9 cellular contexts compared by ENCODE assay signal in genomic region chr11:72430743-72431570, GRCh38. TPM values are rescaled to one million over a fixed set of nuclear protein-coding genes. Genes with fewer than 3 reads are reported as not detected.
A peak's percentile ranks its signal among the peaks of the same experiment; 100 is the strongest.
DNase-seq lines count a peak whose midpoint lies in the region; ATAC-seq and TF ChIP-seq lines count a peak whose summit lies in the region.
"Had no signal": no experiment of that assay in that cellular context is flagged by ENCODE, and none has a peak within 500 bp of the region (broad histone marks: within the 10 kb centered on the region; RNA-seq: fewer than 3 reads in every experiment).

No MANE protein-coding gene starts in this region.

- intact Hi-C loops in HCT116 (cut with micrococcal nuclease), result loop anchor here (5.0 to 10.0 kb wide), 5 partner anchors 79 to 626 kb away; partner anchors contain the start of genes ANAPC15 and INPPL1
- intact Hi-C loops in head of caudate nucleus (cut with DNase I), result loop anchor here (5.0 kb wide), 1 partner anchor 454 kb away; no protein-coding TSS in a partner anchor

- H3K9me2 ChIP-seq in HCT116 (ENCODE audit: insufficient read depth) (no peaks in the 10 kb centered on the region), OCI-LY1 (ENCODE audit: low read depth, low read length) (no peaks in the 10 kb centered on the region)

- TF ChIP-seq POLR2A in HCT116 (IDR thresholded peaks at IDR 0.05; ENCODE audit: borderline replicate concordance, extremely low read depth, insufficient read depth, insufficient read length), result no peak

- H2AFZ ChIP-seq in HCT116 (ENCODE audit: low read depth, low read length, poor library complexity, severe bottlenecking), result no peak overlapping the region
- H2AFZ ChIP-seq in OCI-LY1 (ENCODE audit: low read length), result no peak overlapping the region

- H3K36me3 Mint-ChIP-seq in progenitor cell of endocrine pancreas (ENCODE audit: insufficient read depth), result peaks cover 3% of the 10 kb centered on the region

- H3K27ac ChIP-seq in HCT116 (ENCODE audit: low read depth, low read length), result no peak overlapping the region
- peak overlapping the region; percentile 37 for H3K27ac ChIP-seq in OCI-LY1 (ENCODE audit: low read depth, low read length, poor library complexity, severe bottlenecking)
- H3K27ac ChIP-seq: SJSA1 had no signal

- H3K79me2 ChIP-seq in HCT116 (ENCODE audit: insufficient read depth, low read length), result peaks cover 23% of the 10 kb centered on the region
- H3K79me2 ChIP-seq in OCI-LY1 (ENCODE audit: insufficient read depth, low read length), result no peaks in the 10 kb centered on the region

- H4K20me1 ChIP-seq in HCT116 (ENCODE audit: insufficient read depth) (no peaks in the 10 kb centered on the region), OCI-LY1 (ENCODE audit: insufficient read depth, low read length) (no peaks in the 10 kb centered on the region)

- POLR2A ChIA-PET in HCT116 (lab: Charles Lee), result no interaction called here

- H3K9me3 ChIP-seq in HCT116 (ENCODE audit: control insufficient read depth in 1 of 2, insufficient read depth in 1 of 2, low read depth in 1 of 2, low read length in 2 of 2) (no peaks in the 10 kb centered on the region), OCI-LY1 (ENCODE audit: low read length) (no peaks in the 10 kb centered on the region)
- H3K9me3 ChIP-seq: SJSA1 had no signal

- ATAC-seq in HCT116, result peak; percentile 17; the same call in 1 of the 2 replicates
- ATAC-seq in HG02840 (IDR thresholded peaks at IDR 0.05; ENCODE audit: low FRiP score, unreplicated experiment), result no peak
- no peak for ATAC-seq in GM21723 (IDR thresholded peaks at IDR 0.05; ENCODE audit: unreplicated experiment)

- peak; percentile 88 for TF ChIP-seq RAD21 in HCT116 (IDR thresholded peaks at IDR 0.05; ENCODE audit: low read depth)

- H3K4me1 Mint-ChIP-seq in progenitor cell of endocrine pancreas (ENCODE audit: low read depth), result peaks cover 7% of the 10 kb centered on the region

- H3K4me3 Mint-ChIP-seq in progenitor cell of endocrine pancreas (ENCODE audit: low read depth), result no peak overlapping the region

- RAD21 ChIA-PET in HCT116 (lab: Charles Lee; ENCODE audit: low non-redundant PET in 1 of 2, low total read pairs in 2 of 2, uncharacterized antibody in 2 of 2, unreplicated experiment in 2 of 2), result interaction anchor here (0.6 to 1.4 kb wide), 5 partner anchors 9 to 435 kb away, joined by 3 to 4 read pairs (median 3); no protein-coding TSS in a partner anchor

- no peaks in the 10 kb centered on the region for H3K27me3 Mint-ChIP-seq in progenitor cell of endocrine pancreas

- H3K4me2 ChIP-seq in HCT116 (ENCODE audit: low read length) (no peak overlapping the region), OCI-LY1 (ENCODE audit: low read length) (peak overlapping the region; percentile 27; the same call in 1 of the 2 replicates)

- peak; percentile 70 to 85 (median 81) for TF ChIP-seq CTCF in HCT116 (IDR thresholded peaks at IDR 0.05 in 2 of 3, conservative IDR thresholded peaks at IDR 0.05 in 1 of 3; ENCODE audit: borderline replicate concordance in 1 of 3, insufficient read depth in 1 of 3, low read depth in 2 of 3, low read length in 2 of 3)
- peak; percentile 84 for TF ChIP-seq CTCF in OCI-LY1 (IDR thresholded peaks at IDR 0.05; ENCODE audit: low read length)
- peak; percentile 77 for TF ChIP-seq CTCF in progenitor cell of endocrine pancreas (IDR thresholded peaks at IDR 0.05; ENCODE audit: unreplicated experiment)

- H3K4me3 ChIP-seq in HCT116 (replicated peaks in 1 of 2; ENCODE audit: low read depth in 1 of 2, low read length in 2 of 2) (no peak overlapping the region), OCI-LY1 (ENCODE audit: low read depth, low read length, poor library complexity, severe bottlenecking) (no peak overlapping the region)
- H3K4me3 ChIP-seq: SJSA1 had no signal

- H3K36me3 ChIP-seq in HCT116 (ENCODE audit: control insufficient read depth in 1 of 2, insufficient read depth in 2 of 2, low read length in 2 of 2), result peaks cover 8 to 16% of the 10 kb centered on the region in 2 experiments; a peak in 3 of 4 replicates
- peaks cover 17% of the 10 kb centered on the region; the same call in 1 of the 2 replicates for H3K36me3 ChIP-seq in OCI-LY1 (ENCODE audit: insufficient read depth, low read length)
- H3K36me3 ChIP-seq: SJSA1 had no signal

- no peak overlapping the region for H3K27ac Mint-ChIP-seq in progenitor cell of endocrine pancreas

- H3K9me3 Mint-ChIP-seq in progenitor cell of endocrine pancreas (ENCODE audit: low read depth), result no peaks in the 10 kb centered on the region

- CTCF ChIA-PET in HCT116 (lab: Charles Lee), result interaction anchor here (0.5 to 2.5 kb wide), 36 partner anchors 9 to 633 kb away, joined by 3 to 30 read pairs (median 4); partner anchors contain the start of gene ANAPC15

- peaks cover 0 to 6% of the 10 kb centered on the region in 2 experiments; a peak in 1 of 4 replicates for H3K4me1 ChIP-seq in HCT116 (ENCODE audit: control insufficient read depth in 1 of 2, insufficient read depth in 2 of 2, low read length in 2 of 2)
- peaks cover 31% of the 10 kb centered on the region for H3K4me1 ChIP-seq in OCI-LY1 (ENCODE audit: insufficient read depth, low read length, severe bottlenecking)

- DNase-seq in COLO829 (ENCODE audit: low spot score) (peak; percentile 75), HCT116 (ENCODE audit: low read depth, low spot score) (no peak), head of caudate nucleus (peak in 40 of 42 donors; percentile 23 to 79 (median 54)), progenitor cell of endocrine pancreas (ENCODE audit: low spot score, unreplicated experiment) (no peak)
- DNase-seq in activated naive CD4-positive, alpha-beta T cell treated with anti-CD3 and anti-CD28 coated beads, Interleukin-2, amount 50 U/mL, for 16 hours, result peak; percentile 36

- H3F3A ChIP-seq in OCI-LY1 (ENCODE audit: insufficient read depth, low read length), result no peaks in the 10 kb centered on the region

- no TSS peak for BruUV-seq in HCT116 (replicated peaks; lab: Mats Ljungman, UMichigan)

- H3K27me3 ChIP-seq in HCT116 (ENCODE audit: insufficient read depth, low read length) (no peaks in the 10 kb centered on the region), OCI-LY1 (ENCODE audit: insufficient read depth, low read length) (no peaks in the 10 kb centered on the region)
- H3K27me3 ChIP-seq: SJSA1 had no signal

- H3K9ac ChIP-seq in HCT116 (ENCODE audit: low read length) (no peak overlapping the region), OCI-LY1 (ENCODE audit: low read length) (no peak overlapping the region; the same call in 1 of the 2 replicates)

TF ChIP-seq in HCT116, 20 proteins besides CTCF, POLR2A, EP300 and RAD21:
- TF ChIP-seq REST (IDR thresholded peaks at IDR 0.05; ENCODE audit: low read depth) (no peak), EZH2 (IDR thresholded peaks at IDR 0.05) (no peak), ATF3 (IDR thresholded peaks at IDR 0.05) (no peak), SRF (IDR thresholded peaks at IDR 0.05; ENCODE audit: low read depth) (0 out of 2 replicates have a peak, but pooled peaks have one; percentile 24)

RNA-seq across cellular contexts. Expression of gene CLPB, which starts 3.4 kb away (rescaled TPM):
- total RNA-seq in HCT116 (2021; ENCODE audit: unreplicated experiment) (38.5 TPM), progenitor cell of endocrine pancreas (19.5 and 21.1 TPM in 2 replicates)
- 26.0 and 29.4 TPM in 2 replicates for polyA plus RNA-seq in HCT116 (2012)

Comparison
In these comparisons a context has a peak if more than half of its experiments do, and no peak if none do; other contexts are left out.
1. DNase-seq: peak in COLO829 (single experiment), activated naive CD4-positive, alpha-beta T cell treated with anti-CD3 and anti-CD28 coated beads, Interleukin-2, amount 50 U/mL, for 16 hours (single experiment) and head of caudate nucleus (40 of 42); none in HCT116 (single experiment) and progenitor cell of endocrine pancreas (single experiment).
2. Peak in every context shown above with its lines, with median percentiles within 50 percentile points of each other: CTCF ChIP-seq.